ENCODE assay signal across 26 cellular contexts in the genomic region with DNA sequence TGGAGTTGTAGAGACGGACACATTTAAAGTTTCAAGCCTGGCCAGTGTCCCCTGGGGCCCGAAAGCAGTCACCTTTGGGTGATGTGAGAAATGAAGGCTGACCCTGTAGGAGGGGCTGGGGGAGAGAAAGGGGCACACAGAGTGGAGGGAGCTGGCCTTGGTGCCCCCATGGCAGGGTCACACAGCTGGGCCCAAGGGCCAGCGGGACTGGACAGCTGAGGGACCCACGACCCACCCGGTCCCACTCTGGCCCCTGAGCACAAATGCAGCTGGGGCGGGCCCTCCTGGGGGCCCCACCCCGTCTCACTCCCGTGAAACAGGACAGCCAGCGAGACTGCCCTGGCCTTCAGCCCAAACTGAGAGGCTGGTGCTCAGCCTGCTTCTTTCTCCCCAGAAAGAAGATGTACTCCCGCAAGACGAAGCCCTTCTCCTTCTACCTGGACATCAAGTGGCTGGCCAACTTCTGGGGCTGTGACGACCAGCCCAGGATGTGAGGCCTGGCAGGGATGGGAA. TPM values are rescaled to one million over a fixed set of nuclear protein-coding genes. Genes with fewer than 3 reads are reported as not detected.
"Had no signal": no experiment of that assay in that cellular context is flagged by ENCODE, and none has a peak within 500 bp of the region (broad histone marks: within the 10 kb centered on the region; RNA-seq: fewer than 3 reads in every experiment).

No MANE protein-coding gene starts in this region.

- H3K27ac ChIP-seq: breast epithelium, coronary artery, esophagus muscularis mucosa, gastrocnemius medialis, neutrophil, pancreas, psoas muscle, right atrium auricular region, tibial artery, VCaP had no signal

- DNase-seq: activated CD4-positive, alpha-beta T cell treated with anti-CD3 and anti-CD28 coated beads for 1 hour; activated CD4-positive, alpha-beta T cell treated with anti-CD3 and anti-CD28 coated beads, Interleukin-2, amount 50 U/mL, for 1 hour; activated CD8-positive, alpha-beta T cell treated with anti-CD3 and anti-CD28 coated beads, Interleukin-2, amount 10 ng/mL, durations not matched to agents 7 days and 5 days; activated naive CD4-positive, alpha-beta T cell treated with anti-CD3 and anti-CD28 coated beads for 36 hours; activated naive CD8-positive, alpha-beta T cell treated with anti-CD3 and anti-CD28 coated beads, Interleukin-2, amount 10 ng/mL, durations not matched to agents 7 days and 5 days; activated T-cell treated with anti-CD3 and anti-CD28 coated beads, Interleukin-2, amount 50 U/mL, for 1 hour; amniotic stem cell; hypothalamus; left cardiac atrium; psoas muscle; stimulated activated CD4-positive, alpha-beta T cell treated with anti-CD3 and anti-CD28 coated beads, Interleukin-1b, Interleukin-23, amount 100 ng/mL, for 48 hours; stimulated activated naive CD8-positive, alpha-beta T cell treated with anti-CD3 and anti-CD28 coated beads, Interleukin-15, amount 100 ng/mL, for 72 hours; tibial artery had no signal

- H3K27me3 ChIP-seq: breast epithelium, gastrocnemius medialis, neutrophil, pancreas, right atrium auricular region had no signal

- H3K36me3 ChIP-seq: breast epithelium, esophagus muscularis mucosa, gastrocnemius medialis, neutrophil, pancreas, right atrium auricular region, tibial artery had no signal

- H3K4me1 ChIP-seq: breast epithelium, esophagus muscularis mucosa, gastrocnemius medialis, psoas muscle, right atrium auricular region, tibial artery had no signal

- H3K4me3 ChIP-seq: breast epithelium, coronary artery, esophagus muscularis mucosa, gastrocnemius medialis, pancreas, psoas muscle, right atrium auricular region, tibial artery had no signal

- ATAC-seq: activated CD8-positive, alpha-beta T cell treated with anti-CD3 and anti-CD28 coated beads, Interleukin-2, amount 10 ng/mL, durations not matched to agents 7 days and 5 days; gastrocnemius medialis; left cardiac atrium; natural killer cell treated with Interleukin-12 subunit alpha and Interleukin-12 subunit beta and Interleukin-15 and Interleukin-18, amount 100 ng/mL, for 72 hours; psoas muscle; stimulated activated naive CD8-positive, alpha-beta T cell treated with anti-CD3 and anti-CD28 coated beads, Interleukin-15, amount 100 ng/mL, for 72 hours had no signal

- H3K9me3 ChIP-seq: breast epithelium, esophagus muscularis mucosa, gastrocnemius medialis, neutrophil, pancreas, psoas muscle, right atrium auricular region, tibial artery had no signal

RNA-seq across cellular contexts. Expression of gene AGXT, which starts 6.1 kb away (rescaled TPM):
- total RNA-seq: activated CD8-positive, alpha-beta T cell treated with anti-CD3 and anti-CD28 coated beads, Interleukin-2, amount 10 ng/mL, durations not matched to agents 7 days and 5 days; activated naive CD4-positive, alpha-beta T cell treated with anti-CD3 and anti-CD28 coated beads for 36 hours; activated naive CD8-positive, alpha-beta T cell treated with anti-CD3 and anti-CD28 coated beads, Interleukin-2, amount 10 ng/mL, durations not matched to agents 7 days and 5 days; activated T-helper 2 cell treated with anti-CD3 and anti-CD28 coated beads, Interferon-gamma antibody, Interleukin-2, Interleukin-4, amounts not matched to agents 10 μg/mL and 5 μg/mL and 100 μg/mL, durations not matched to agents 14 hours and 24 hours and 36 hours; esophagus muscularis mucosa; lung microvascular endothelial cell; natural killer cell treated with Interleukin-12 subunit alpha and Interleukin-12 subunit beta and Interleukin-15 and Interleukin-18, amount 100 ng/mL, for 72 hours; right atrium auricular region; skeletal muscle tissue; T-helper 2 cell treated with Interferon-gamma antibody and Interleukin-4, amounts not matched to agents 100 ng/mL and 5 ng/mL, for 36 hours had no signal

RNA-seq across cellular contexts. Expression of gene MAB21L4, which starts 21.2 kb away (rescaled TPM):
- total RNA-seq: activated CD8-positive, alpha-beta T cell treated with anti-CD3 and anti-CD28 coated beads, Interleukin-2, amount 10 ng/mL, durations not matched to agents 7 days and 5 days; activated naive CD4-positive, alpha-beta T cell treated with anti-CD3 and anti-CD28 coated beads for 36 hours; activated naive CD8-positive, alpha-beta T cell treated with anti-CD3 and anti-CD28 coated beads, Interleukin-2, amount 10 ng/mL, durations not matched to agents 7 days and 5 days; activated T-helper 2 cell treated with anti-CD3 and anti-CD28 coated beads, Interferon-gamma antibody, Interleukin-2, Interleukin-4, amounts not matched to agents 10 μg/mL and 5 μg/mL and 100 μg/mL, durations not matched to agents 14 hours and 24 hours and 36 hours; gastrocnemius medialis; left cardiac atrium; lung microvascular endothelial cell; natural killer cell treated with Interleukin-12 subunit alpha and Interleukin-12 subunit beta and Interleukin-15 and Interleukin-18, amount 100 ng/mL, for 72 hours; psoas muscle; skeletal muscle tissue; T-helper 2 cell treated with Interferon-gamma antibody and Interleukin-4, amounts not matched to agents 100 ng/mL and 5 ng/mL, for 36 hours had no signal

RNA-seq across cellular contexts. Expression of gene CROCC2, which starts 31.4 kb away (rescaled TPM):
- total RNA-seq: activated CD8-positive, alpha-beta T cell treated with anti-CD3 and anti-CD28 coated beads, Interleukin-2, amount 10 ng/mL, durations not matched to agents 7 days and 5 days; activated naive CD4-positive, alpha-beta T cell treated with anti-CD3 and anti-CD28 coated beads for 36 hours; activated naive CD8-positive, alpha-beta T cell treated with anti-CD3 and anti-CD28 coated beads, Interleukin-2, amount 10 ng/mL, durations not matched to agents 7 days and 5 days; activated T-helper 2 cell treated with anti-CD3 and anti-CD28 coated beads, Interferon-gamma antibody, Interleukin-2, Interleukin-4, amounts not matched to agents 10 μg/mL and 5 μg/mL and 100 μg/mL, durations not matched to agents 14 hours and 24 hours and 36 hours; esophagus muscularis mucosa; left cardiac atrium; lung microvascular endothelial cell; natural killer cell treated with Interleukin-12 subunit alpha and Interleukin-12 subunit beta and Interleukin-15 and Interleukin-18, amount 100 ng/mL, for 72 hours; psoas muscle; right atrium auricular region; T-helper 2 cell treated with Interferon-gamma antibody and Interleukin-4, amounts not matched to agents 100 ng/mL and 5 ng/mL, for 36 hours had no signal
